ENCODE assay signal across 28 cellular contexts in the genomic region with DNA sequence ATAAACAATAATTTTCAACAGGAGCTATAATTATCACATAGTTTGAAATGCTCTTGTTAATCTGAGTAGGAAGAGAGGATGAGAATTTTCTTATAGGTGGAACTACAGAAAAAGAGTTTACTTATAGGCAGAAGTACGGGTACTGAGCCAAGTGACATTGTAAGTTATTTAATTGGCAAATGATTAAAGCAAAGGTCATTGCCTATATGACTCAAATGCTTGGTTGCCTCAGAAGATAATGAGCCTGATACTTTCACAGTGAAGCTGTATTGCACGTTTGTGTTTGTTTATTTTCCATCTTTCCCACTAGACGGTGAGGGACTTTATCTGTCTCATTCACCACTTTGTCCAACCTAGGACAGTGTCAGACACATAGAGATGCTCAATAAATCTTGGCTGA.
"Had no signal": no experiment of that assay in that cellular context is flagged by ENCODE, and none has a peak within 500 bp of the region (broad histone marks: within the 10 kb centered on the region; RNA-seq: fewer than 3 reads in every experiment).

No MANE protein-coding gene starts in this region.

- DNase-seq: Kasumi-1, KG1, MG63, NCI-H1048, NCI-H1092 treated with DMSO at 0.1 percent for 48 hours, NCI-H1436, NCI-H146, NCI-H1694, NCI-H187, NCI-H1930, NCI-H2029 treated with DMSO at 0.1 percent for 48 hours, NCI-H2081 treated with DMSO at 0.1 percent for 48 hours, NCI-H2107, NCI-H2171, NCI-H226, NCI-H510A treated with DMSO at 0.1 percent for 48 hours, NCI-H524 treated with DMSO at 0.1 percent for 48 hours, NCI-H526 treated with DMSO at 0.1 percent for 48 hours, NCI-H774, PC-9, SHP77, SIG-M5, SJCRH30 had no signal

- H3K36me3 ChIP-seq: MG63, SJCRH30 had no signal

- ATAC-seq: K562, Panc1, Right ventricle myocardium inferior, SK-N-SH treated with all-trans-retinoic acid at 6 μM for 48 hours had no signal

- H3K4me1 ChIP-seq: SJCRH30 had no signal

- H3K9me3 ChIP-seq: MG63, SJCRH30 had no signal

- H3K4me3 ChIP-seq: K562, MG63, PC-9, SJCRH30, SK-N-MC had no signal
